In the genomic region with DNA sequence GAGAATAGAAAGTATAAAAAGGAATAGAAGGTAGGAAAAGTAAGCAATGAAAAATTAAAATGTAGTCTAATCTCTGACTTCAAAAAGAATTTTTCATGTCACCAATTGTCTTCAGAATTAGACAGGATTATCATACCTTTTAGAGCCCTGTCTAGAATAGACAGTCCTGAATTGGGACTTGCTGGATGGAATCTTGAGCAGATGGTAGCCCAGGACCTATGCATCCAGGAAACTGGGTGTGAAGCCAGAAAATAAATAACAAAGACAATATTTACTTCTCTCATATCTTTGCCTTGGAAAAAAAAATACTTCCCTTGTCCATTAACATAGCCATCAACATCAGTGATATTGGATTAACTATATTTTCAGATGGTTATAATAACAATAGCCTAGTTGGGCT, we compare ENCODE assay signal across 24 cellular contexts.
"Had no signal": no experiment of that assay in that cellular context is flagged by ENCODE, and none has a peak within 500 bp of the region (broad histone marks: within the 10 kb centered on the region; RNA-seq: fewer than 3 reads in every experiment).

No MANE protein-coding gene starts in this region.

- H3K27me3 ChIP-seq: neural progenitor cell, ovary, right lobe of liver, sigmoid colon, stomach, thyroid gland, tibial nerve, upper lobe of left lung, vagina had no signal

- H3K4me3 ChIP-seq: neural progenitor cell, ovary, psoas muscle, right lobe of liver, sigmoid colon, stomach, thoracic aorta, thyroid gland, tibial nerve, upper lobe of left lung, vagina had no signal

- H3K4me1 ChIP-seq: parathyroid adenoma, psoas muscle, right lobe of liver, sigmoid colon, stomach, thyroid gland, tibial nerve, upper lobe of left lung, vagina had no signal

- H3K27ac ChIP-seq: neural progenitor cell, ovary, parathyroid adenoma, psoas muscle, right lobe of liver, sigmoid colon, stomach, thoracic aorta, thyroid gland, tibial nerve, upper lobe of left lung, vagina had no signal

- H3K36me3 ChIP-seq: neural progenitor cell, ovary, right lobe of liver, sigmoid colon, stomach, thoracic aorta, thyroid gland, tibial nerve, upper lobe of left lung, vagina had no signal

- DNase-seq: occipital lobe; ovary; posterior cingulate gyrus; psoas muscle; right cardiac atrium; right lobe of liver; sigmoid colon; small intestine; stimulated activated CD4-positive, alpha-beta T cell treated with anti-CD3 and anti-CD28 coated beads, Interleukin-15, amount 100 ng/mL, for 24 hours; stimulated activated CD4-positive, alpha-beta T cell treated with anti-CD3 and anti-CD28 coated beads, Interleukin-2, amount 100 ng/mL, for 24 hours; stimulated activated CD4-positive, alpha-beta T cell treated with anti-CD3 and anti-CD28 coated beads, Interleukin-2, amount 100 ng/mL, for 48 hours; stimulated activated CD4-positive, alpha-beta T cell treated with anti-CD3 and anti-CD28 coated beads, Interleukin-4, amount 100 ng/mL, for 24 hours; stimulated activated naive B cell treated with anti-CD40 and anti-IgM and Interleukin-4, amounts not matched to agents 10 μg/mL and 1 μg/mL and 100 μg/mL, for 72 hours; stimulated activated naive CD4-positive, alpha-beta T cell treated with Interleukin-2 at 50 U/mL for 16 hours; stomach; thyroid gland; trophoblast cell; upper lobe of left lung had no signal

- H3K9me3 ChIP-seq: ovary, psoas muscle, right lobe of liver, sigmoid colon, stomach, thoracic aorta, thyroid gland, tibial nerve, upper lobe of left lung, vagina had no signal

- ATAC-seq: psoas muscle; right cardiac atrium; right lobe of liver; stimulated activated effector memory CD8-positive, alpha-beta T cell treated with anti-CD3 and anti-CD28 coated beads, Interleukin-12 subunit alpha, Interleukin-12 subunit beta, amount 100 ng/mL, for 72 hours; stimulated activated naive B cell treated with anti-CD40 and anti-IgM and Interleukin-4, amounts not matched to agents 10 μg/mL and 1 μg/mL and 100 μg/mL, for 72 hours had no signal
